ENCODE assay signal across 27 cellular contexts in genomic region chr4:185242749-185243533, GRCh38. TPM values are rescaled to one million over a fixed set of nuclear protein-coding genes. Genes with fewer than 3 reads are reported as not detected.
DNase-seq lines count a peak whose midpoint lies in the region; ATAC-seq and TF ChIP-seq lines count a peak whose summit lies in the region.
"Had no signal": no experiment of that assay in that cellular context is flagged by ENCODE, and none has a peak within 500 bp of the region (broad histone marks: within the 10 kb centered on the region; RNA-seq: fewer than 3 reads in every experiment).

No MANE protein-coding gene starts in this region.

- DNase-seq in HT1080 (ENCODE audit: low read depth) (peak; percentile 19), cardiac fibroblast (ENCODE audit: low read depth in 2 of 2) (peak; percentile 52 to 55), memory B cell (ENCODE audit: low spot score in 2 of 2) (no peak), GM10266 (ENCODE audit: extremely low spot score) (no peak), omental fat pad (ENCODE audit: low spot score) (no peak), kidney glomerular epithelial cell (lab: John Stamatoyannopoulos, UW) (no peak)
- no peak for DNase-seq in activated CD8-positive, alpha-beta memory T cell treated with anti-CD3 and anti-CD28 coated beads for 24 hours
- DNase-seq: ACHN; brain microvascular endothelial cell; Caco-2; DND-41; H7; NCI-H1048; NCI-H187; NCI-H748 treated with DMSO at 0.1 percent for 48 hours; stimulated activated CD4-positive, alpha-beta T cell treated with anti-CD3 and anti-CD28 coated beads, Interleukin-2, amount 100 ng/mL, for 24 hours; substantia nigra; WERI-Rb-1 had no signal

- no peak overlapping the region for H3K4me3 Mint-ChIP-seq in memory B cell
- H3K4me3 Mint-ChIP-seq: T-helper 2 cell treated with Interferon-gamma antibody and Interleukin-4, amounts not matched to agents 5 μg/mL and 100 μg/mL, for 36 hours had no signal

- H3K36me3 ChIP-seq in ACC112 (ENCODE audit: insufficient read depth, low read length): 0 out of 2 replicates have a peak, but pooled peaks cover 5% of the 10 kb centered on the region
- H3K36me3 ChIP-seq: brain microvascular endothelial cell, neutrophil, WERI-Rb-1 had no signal

- TF ChIP-seq CTCF in cardiac fibroblast (IDR thresholded peaks at IDR 0.05; ENCODE audit: low read depth, low read length) (no peak), GM10266 (IDR thresholded peaks at IDR 0.05; ENCODE audit: control insufficient read depth, insufficient read depth, low read depth, missing control alignments) (no peak), omental fat pad (IDR thresholded peaks at IDR 0.05) (no peak)

- H3K79me2 ChIP-seq in ACC112 (ENCODE audit: control insufficient read depth, insufficient read depth, low read length, unreplicated experiment): peaks cover 29% of the 10 kb centered on the region

- H3K4me3 ChIP-seq in ACC112 (ENCODE audit: low read depth, low read length): no peak overlapping the region
- no peak overlapping the region for H3K4me3 ChIP-seq in cardiac fibroblast (replicated peaks in 1 of 2; ENCODE audit: low read depth in 2 of 2, low read length in 2 of 2)
- H3K4me3 ChIP-seq: BLaER1 treated with 17β-estradiol and CSF1 and Interleukin-3, amounts not matched to agents 10 nM and 100 nM; coronary artery; lung; smooth muscle cell had no signal

- peaks cover 34% of the 10 kb centered on the region for H3K4me1 ChIP-seq in ACC112 (ENCODE audit: control insufficient read depth, insufficient read depth, low read length, unreplicated experiment)
- H3K4me1 ChIP-seq: Caco-2 had no signal

- H3K4me1 Mint-ChIP-seq in memory B cell: peaks cover 26% of the 10 kb centered on the region

- ATAC-seq in memory B cell (ENCODE audit: low read depth) (no peak), omental fat pad (ENCODE audit: low FRiP score) (no peak)

- H3K27ac ChIP-seq in ACC112 (ENCODE audit: low read depth, low read length): peak overlapping the region; percentile 17
- H3K27ac ChIP-seq: BLaER1 treated with 17β-estradiol and CSF1 and Interleukin-3, amounts not matched to agents 10 nM and 100 nM; brain microvascular endothelial cell; coronary artery; neutrophil; RWPE1; WERI-Rb-1 had no signal

- no peaks in the 10 kb centered on the region for H3K9me3 Mint-ChIP-seq in memory B cell
- H3K9me3 Mint-ChIP-seq: activated T-helper 2 cell treated with anti-CD3 and anti-CD28 coated beads, Interferon-gamma antibody, Interleukin-2, Interleukin-4, amounts not matched to agents 10 μg/mL and 5 μg/mL and 100 μg/mL, durations not matched to agents 14 hours and 24 hours and 36 hours; T-helper 2 cell treated with Interferon-gamma antibody and Interleukin-4, amounts not matched to agents 5 μg/mL and 100 μg/mL, for 36 hours had no signal

- H3K27me3 ChIP-seq in ACC112 (ENCODE audit: insufficient read depth, low read length): no peaks in the 10 kb centered on the region
- H3K27me3 ChIP-seq: BLaER1 treated with 17β-estradiol and CSF1 and Interleukin-3, amounts not matched to agents 10 nM and 100 nM; brain microvascular endothelial cell had no signal

- no peaks in the 10 kb centered on the region for H3K27me3 Mint-ChIP-seq in memory B cell

- H2AFZ ChIP-seq in ACC112 (ENCODE audit: low read length, unreplicated experiment): no peak overlapping the region

- H3K36me3 Mint-ChIP-seq in memory B cell: peaks cover 2% of the 10 kb centered on the region

- peak overlapping the region; percentile 0 for H3K27ac Mint-ChIP-seq in memory B cell
- H3K27ac Mint-ChIP-seq: activated T-helper 2 cell treated with anti-CD3 and anti-CD28 coated beads, Interferon-gamma antibody, Interleukin-2, Interleukin-4, amounts not matched to agents 10 μg/mL and 5 μg/mL and 100 μg/mL, durations not matched to agents 14 hours and 24 hours and 36 hours; T-helper 2 cell treated with Interferon-gamma antibody and Interleukin-4, amounts not matched to agents 5 μg/mL and 100 μg/mL, for 36 hours had no signal

RNA-seq across cellular contexts. Expression of gene SNX25, which starts 33.5 kb away (rescaled TPM):
- total RNA-seq in HT1080 (2014; rRNA removed; shearing (Covaris generic)): 20.8 and 24.6 TPM in 2 replicates
- 20.9 and 24.0 TPM in 2 replicates for polyA plus RNA-seq in HT1080 (2015; cell fraction: cytosol; rRNA removed)
- 17.3 and 18.4 TPM in 2 replicates for polyA plus RNA-seq in HT1080 (2015; cell fraction: nucleus; rRNA removed)
- 10 to 100 TPM; 16.0 to 22.5 (median 21.9) TPM for total RNA-seq in omental fat pad

RNA-seq across cellular contexts. Expression of gene CFAP97, which starts 39.1 kb away (rescaled TPM):
- 28.7 and 29.7 TPM in 2 replicates for total RNA-seq in HT1080 (2014; rRNA removed; shearing (Covaris generic))
- polyA plus RNA-seq in HT1080 (2015; cell fraction: cytosol; rRNA removed): 38.1 and 52.5 TPM in 2 replicates
- polyA plus RNA-seq in HT1080 (2015; cell fraction: nucleus; rRNA removed): 25.2 and 25.8 TPM in 2 replicates
- total RNA-seq in omental fat pad: 10 to 100 TPM; 27.7 to 34.7 (median 32.0) TPM

Comparison
In these comparisons a context has a peak if more than half of its experiments do, and no peak if none do; other contexts are left out.
1. DNase-seq: peak in HT1080 (single experiment) and cardiac fibroblast (2 of 2); none in memory B cell (0 of 2), GM10266 (single experiment), activated CD8-positive, alpha-beta memory T cell treated with anti-CD3 and anti-CD28 coated beads for 24 hours (single experiment), omental fat pad (single experiment) and kidney glomerular epithelial cell (single experiment).